ENCODE assay signal across 1 cellular context in the genomic region with DNA sequence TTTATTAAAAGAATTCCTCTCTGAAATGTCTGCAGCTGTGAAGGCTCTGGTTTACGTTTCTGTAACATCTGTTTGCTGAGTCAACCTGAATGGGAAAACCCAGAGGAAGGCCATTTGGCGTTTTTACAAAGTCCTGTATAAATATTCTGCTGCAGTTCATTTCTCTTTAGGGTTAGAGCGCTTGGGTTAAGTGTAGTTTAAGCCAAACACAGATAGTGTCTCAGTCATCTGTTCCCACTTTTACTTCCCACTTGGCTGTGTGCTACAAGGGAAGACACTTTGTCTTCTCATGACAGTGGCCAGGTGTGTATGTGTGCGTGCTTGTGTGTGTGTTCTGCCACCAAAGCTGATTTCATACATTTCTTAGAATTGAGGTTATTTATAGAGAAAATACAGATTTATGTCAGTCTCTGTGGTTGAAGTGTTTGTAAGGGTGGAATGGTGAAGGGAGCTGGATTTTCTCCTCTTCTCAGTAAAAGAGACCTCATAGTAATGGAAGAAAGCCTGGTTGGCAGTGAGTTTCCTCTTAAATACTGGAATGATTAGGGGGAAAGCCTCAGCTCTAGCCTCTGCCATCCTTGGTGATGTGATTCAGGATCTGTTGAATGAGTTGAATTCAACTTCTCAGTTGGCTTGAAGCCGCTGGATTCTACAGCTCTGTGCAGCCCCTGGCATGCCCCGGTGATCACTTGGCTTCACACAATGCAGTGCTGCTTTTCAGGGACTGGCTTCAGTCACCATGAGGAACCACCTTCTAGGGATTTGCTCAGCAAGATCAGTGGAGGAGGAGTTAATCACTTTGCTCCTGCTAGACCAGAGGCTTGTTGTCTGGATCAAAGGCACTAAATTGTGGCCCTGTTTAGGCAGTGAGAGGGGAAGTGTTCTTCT.
TF ChIP-seq lines count a peak whose summit lies in the region.

No MANE protein-coding gene starts in this region.

TF ChIP-seq in GM12878, 131 proteins besides CTCF, POLR2A, EP300 and RAD21 (continued from another document):
- TF ChIP-seq, protein P1, sequence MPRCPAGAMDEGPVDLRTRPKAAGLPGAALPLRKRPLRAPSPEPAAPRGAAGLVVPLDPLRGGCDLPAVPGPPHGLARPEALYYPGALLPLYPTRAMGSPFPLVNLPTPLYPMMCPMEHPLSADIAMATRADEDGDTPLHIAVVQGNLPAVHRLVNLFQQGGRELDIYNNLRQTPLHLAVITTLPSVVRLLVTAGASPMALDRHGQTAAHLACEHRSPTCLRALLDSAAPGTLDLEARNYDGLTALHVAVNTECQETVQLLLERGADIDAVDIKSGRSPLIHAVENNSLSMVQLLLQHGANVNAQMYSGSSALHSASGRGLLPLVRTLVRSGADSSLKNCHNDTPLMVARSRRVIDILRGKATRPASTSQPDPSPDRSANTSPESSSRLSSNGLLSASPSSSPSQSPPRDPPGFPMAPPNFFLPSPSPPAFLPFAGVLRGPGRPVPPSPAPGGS (IDR thresholded peaks at IDR 0.05; ENCODE audit: borderline replicate concordance, insufficient read depth, low read depth, low read length, poor library complexity, severe bottlenecking) = no peak
- peak; percentile 86 for TF ChIP-seq RUNX3 (IDR thresholded peaks at IDR 0.05; ENCODE audit: low read length)
- TF ChIP-seq TBL1XR1 (IDR thresholded peaks at IDR 0.05; ENCODE audit: low read depth, low read length) = no peak
- TF ChIP-seq, protein P2, sequence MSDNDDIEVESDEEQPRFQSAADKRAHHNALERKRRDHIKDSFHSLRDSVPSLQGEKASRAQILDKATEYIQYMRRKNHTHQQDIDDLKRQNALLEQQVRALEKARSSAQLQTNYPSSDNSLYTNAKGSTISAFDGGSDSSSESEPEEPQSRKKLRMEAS (IDR thresholded peaks at IDR 0.05; ENCODE audit: low read depth, low read length) = no peak
- peak; percentile 49; the same call in 1 of the 2 replicates for TF ChIP-seq CREM (IDR thresholded peaks at IDR 0.05; ENCODE audit: low read depth)
